Comparison of ENCODE assay signal across 25 cellular contexts in genomic region chr6:45704056-45704790, GRCh38.
DNase-seq lines count a peak whose midpoint lies in the region; ATAC-seq and TF ChIP-seq lines count a peak whose summit lies in the region.
"Had no signal": no experiment of that assay in that cellular context is flagged by ENCODE, and none has a peak within 500 bp of the region (broad histone marks: within the 10 kb centered on the region; RNA-seq: fewer than 3 reads in every experiment).

No MANE protein-coding gene starts in this region.

- H3K27ac ChIP-seq in PC-3 (ENCODE audit: low read length) = 0 out of 2 replicates have a peak overlapping the region, but pooled peaks have one; percentile 12
- H3K27ac ChIP-seq in epithelial cell of prostate = peak overlapping the region; percentile 50
- no peak overlapping the region for H3K27ac ChIP-seq in PC-9
- no peak overlapping the region for H3K27ac ChIP-seq in coronary artery
- H3K27ac ChIP-seq: suprapubic skin had no signal

- H3K36me3 ChIP-seq in PC-3 (ENCODE audit: low read depth, low read length) (no peaks in the 10 kb centered on the region), PC-9 (ENCODE audit: low read depth) (no peaks in the 10 kb centered on the region)
- H3K36me3 ChIP-seq: suprapubic skin had no signal

- POLR2A ChIA-PET in PC-3 (lab: Charles Lee; ENCODE audit: unreplicated experiment) (no interaction called here), PC-9 (lab: Charles Lee; ENCODE audit: unreplicated experiment) (no interaction called here)

- no peak overlapping the region for H3K4me2 ChIP-seq in PC-3 (ENCODE audit: low read length)
- H3K4me2 ChIP-seq in PC-9 = no peak overlapping the region

- H3K27me3 Mint-ChIP-seq in activated naive CD4-positive, alpha-beta T cell treated with anti-CD3 and anti-CD28 coated beads, Interleukin-2, amount 50 U/mL, for 24 hours = no peaks in the 10 kb centered on the region
- no peaks in the 10 kb centered on the region for H3K27me3 Mint-ChIP-seq in Calu3 (ENCODE audit: unreplicated experiment)

- H3K4me3 ChIP-seq in PC-3 (ENCODE audit: low read length) (no peak overlapping the region), PC-9 (no peak overlapping the region), coronary artery (no peak overlapping the region)
- H3K4me3 ChIP-seq: K562, suprapubic skin had no signal

- no peaks in the 10 kb centered on the region for H3K9me2 ChIP-seq in PC-3 (replicated peaks; ENCODE audit: low read length)
- H3K9me2 ChIP-seq in PC-9 (ENCODE audit: insufficient read depth) = no peaks in the 10 kb centered on the region

- no TSS peak for BruUV-seq in PC-3 (replicated peaks; lab: Mats Ljungman, UMichigan)
- BruUV-seq in PC-9 (replicated peaks; lab: Mats Ljungman, UMichigan) = no TSS peak
- BruUV-seq in Calu3 (replicated peaks; lab: Mats Ljungman, UMichigan) = no TSS peak

- H3K27me3 ChIP-seq in PC-3 (ENCODE audit: low read length) (no peaks in the 10 kb centered on the region), PC-9 (ENCODE audit: insufficient read depth, low read depth) (no peaks in the 10 kb centered on the region)
- H3K27me3 ChIP-seq: suprapubic skin had no signal

- no peaks in the 10 kb centered on the region for H4K20me1 ChIP-seq in PC-3 (ENCODE audit: low read length)
- H4K20me1 ChIP-seq in PC-9 (ENCODE audit: insufficient read depth) = no peaks in the 10 kb centered on the region

- no peaks in the 10 kb centered on the region for H3F3A ChIP-seq in PC-3 (ENCODE audit: low read length, unreplicated experiment)
- no peaks in the 10 kb centered on the region for H3F3A ChIP-seq in PC-9 (ENCODE audit: insufficient read depth, low read depth)

- H3K9me3 ChIP-seq in PC-3 (ENCODE audit: low read length) = no peaks in the 10 kb centered on the region
- H3K9me3 ChIP-seq in PC-9 (ENCODE audit: insufficient read depth, low read depth) = no peaks in the 10 kb centered on the region
- H3K9me3 ChIP-seq: suprapubic skin had no signal

- H3K4me1 Mint-ChIP-seq in activated naive CD4-positive, alpha-beta T cell treated with anti-CD3 and anti-CD28 coated beads, Interleukin-2, amount 50 U/mL, for 24 hours = peaks cover 18% of the 10 kb centered on the region
- H3K4me1 Mint-ChIP-seq in Calu3 (ENCODE audit: low read depth, unreplicated experiment) = no peaks in the 10 kb centered on the region
- H3K4me1 Mint-ChIP-seq: neural crest cell had no signal

- peak overlapping the region; percentile 94 for H3K27ac Mint-ChIP-seq in activated naive CD4-positive, alpha-beta T cell treated with anti-CD3 and anti-CD28 coated beads, Interleukin-2, amount 50 U/mL, for 24 hours
- H3K27ac Mint-ChIP-seq in activated naive CD4-positive, alpha-beta T cell treated with anti-CD3 and anti-CD28 coated beads, Interleukin-2, amount 50 U/mL, for 72 hours = peak overlapping the region in 1 of 2 donors; percentile 64
- H3K27ac Mint-ChIP-seq in Calu3 (ENCODE audit: unreplicated experiment) = no peak overlapping the region
- H3K27ac Mint-ChIP-seq: CD14-positive monocyte, mesothelial cell of epicardium had no signal

- H3K4me3 Mint-ChIP-seq in activated naive CD4-positive, alpha-beta T cell treated with anti-CD3 and anti-CD28 coated beads, Interleukin-2, amount 50 U/mL, for 24 hours = no peak overlapping the region
- H3K4me3 Mint-ChIP-seq in Calu3 (ENCODE audit: low read depth, unreplicated experiment) = no peak overlapping the region
- H3K4me3 Mint-ChIP-seq: CD14-positive monocyte, HFFc6, mesothelial cell of epicardium, neural crest cell had no signal

- no peaks in the 10 kb centered on the region for H3K36me3 Mint-ChIP-seq in activated naive CD4-positive, alpha-beta T cell treated with anti-CD3 and anti-CD28 coated beads, Interleukin-2, amount 50 U/mL, for 24 hours
- H3K36me3 Mint-ChIP-seq in activated naive CD4-positive, alpha-beta T cell treated with anti-CD3 and anti-CD28 coated beads, Interleukin-2, amount 50 U/mL, for 72 hours = no peaks in the 10 kb centered on the region
- no peaks in the 10 kb centered on the region for H3K36me3 Mint-ChIP-seq in Calu3 (ENCODE audit: insufficient read depth, unreplicated experiment)
- H3K36me3 Mint-ChIP-seq: CD14-positive monocyte, mesothelial cell of epicardium had no signal

- intact Hi-C loops in PC-3 (cut with micrococcal nuclease) (no loop called here), PC-9 (cut with micrococcal nuclease; ENCODE audit: unreplicated experiment) (no loop called here), Calu3 (cut with micrococcal nuclease; ENCODE audit: unreplicated experiment) (no loop called here)

- H3K4me1 ChIP-seq in PC-3 (ENCODE audit: insufficient read depth, low read length) = peaks cover 24% of the 10 kb centered on the region
- peaks cover 16% of the 10 kb centered on the region for H3K4me1 ChIP-seq in PC-9 (replicated peaks; ENCODE audit: insufficient read depth)
- H3K4me1 ChIP-seq: suprapubic skin had no signal

- TF ChIP-seq CTCF in PC-3 (conservative IDR thresholded peaks at IDR 0.05; ENCODE audit: low read depth, low read length) (no peak), PC-9 (conservative IDR thresholded peaks at IDR 0.05) (no peak), coronary artery (IDR thresholded peaks at IDR 0.05) (no peak), Calu3 (IDR thresholded peaks at IDR 0.05; ENCODE audit: unreplicated experiment) (no peak)

- H3K79me2 ChIP-seq in PC-3 (ENCODE audit: low read length) (no peaks in the 10 kb centered on the region), PC-9 (ENCODE audit: low read depth) (no peaks in the 10 kb centered on the region)

- H3K9me3 Mint-ChIP-seq in activated naive CD4-positive, alpha-beta T cell treated with anti-CD3 and anti-CD28 coated beads, Interleukin-2, amount 50 U/mL, for 24 hours = no peaks in the 10 kb centered on the region
- H3K9me3 Mint-ChIP-seq in activated naive CD4-positive, alpha-beta T cell treated with anti-CD3 and anti-CD28 coated beads, Interleukin-2, amount 50 U/mL, for 72 hours = no peaks in the 10 kb centered on the region
- H3K9me3 Mint-ChIP-seq in Calu3 (ENCODE audit: low read depth, unreplicated experiment) = no peaks in the 10 kb centered on the region
- H3K9me3 Mint-ChIP-seq: HFFc6, mesothelial cell of epicardium, neural crest cell had no signal

- no peak for DNase-seq in activated naive CD4-positive, alpha-beta T cell treated with anti-CD3 and anti-CD28 coated beads, Interleukin-2, amount 50 U/mL, for 72 hours (ENCODE audit: low spot score in 2 of 2)
- DNase-seq in PC-3 (no peak), epithelial cell of prostate (ENCODE audit: low read depth, low spot score) (no peak), renal cortical epithelial cell (ENCODE audit: low read depth) (peak; percentile 82), PC-9 (no peak), coronary artery (ENCODE audit: low spot score) (no peak), Calu3 (no peak)
- DNase-seq: activated CD4-positive, alpha-beta T cell treated with anti-CD3 and anti-CD28 coated beads, Interleukin-2, amount 50 U/mL, for 4 hours; activated T-cell treated with anti-CD3 and anti-CD28 coated beads, Interleukin-2, amount 50 U/mL, for 48 hours; dermis blood vessel endothelial cell; DMS153; HFFc6; hippocampal formation; NCI-H1105 treated with DMSO at 0.1 percent for 48 hours; NCI-H2107; NCI-H524 treated with DMSO at 0.1 percent for 48 hours; Right ventricle myocardium superior; stimulated activated CD4-positive, alpha-beta T cell treated with anti-CD3 and anti-CD28 coated beads, Interleukin-12 subunit alpha, Interleukin-12 subunit beta, amount 100 ng/mL, for 4 hours; T-helper 1 cell had no signal

- ATAC-seq in activated naive CD4-positive, alpha-beta T cell treated with anti-CD3 and anti-CD28 coated beads, Interleukin-2, amount 50 U/mL, for 72 hours = no peak
- no peak for ATAC-seq in PC-3
- ATAC-seq: K562 had no signal

- H2AFZ ChIP-seq in PC-3 (ENCODE audit: low read length) (no peak overlapping the region), PC-9 (no peak overlapping the region)

- H3K9ac ChIP-seq in PC-3 (ENCODE audit: low read length) = no peak overlapping the region

- CTCF ChIA-PET in PC-3 (lab: Charles Lee) (interaction anchor here (0.5 kb wide), 1 partner anchor 114 kb away, joined by 3 read pairs; no protein-coding TSS in a partner anchor), PC-9 (lab: Charles Lee) (no interaction called here), Calu3 (lab: Charles Lee) (interaction anchor here (1.7 kb wide), 1 partner anchor 10 kb away, joined by 6 read pairs; no protein-coding TSS in a partner anchor)

Comparison
In these comparisons a context has a peak if more than half of its experiments do, and no peak if none do; other contexts are left out.
1. H3K27ac ChIP-seq: peak in PC-3 (single experiment) and epithelial cell of prostate (single experiment); none in PC-9 (single experiment) and coronary artery (0 of 2).